In the genomic region with DNA sequence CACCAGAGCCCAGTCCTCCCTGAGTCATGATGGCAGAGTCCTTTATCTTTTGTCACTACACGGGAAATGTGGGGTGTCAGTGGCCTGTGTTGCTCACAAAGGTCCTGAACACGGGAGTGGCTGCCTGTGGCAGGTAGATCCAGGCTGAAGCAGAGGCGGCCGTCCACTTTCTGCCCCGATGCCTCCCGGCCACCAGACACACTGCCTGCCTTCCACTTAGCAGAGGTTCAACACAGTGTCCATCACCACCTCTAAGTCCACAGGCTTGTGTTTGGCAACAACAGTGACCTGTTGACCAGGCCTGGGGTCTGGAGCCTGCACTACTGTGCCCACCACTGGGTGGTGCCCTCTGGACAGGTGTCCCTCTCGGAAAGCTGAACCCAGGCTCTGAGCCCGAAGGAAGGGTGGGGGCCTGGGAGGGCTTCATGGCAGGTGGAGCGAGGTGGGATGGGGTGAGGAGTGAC, we compare ENCODE assay signal across 9 cellular contexts. TPM values are rescaled to one million over a fixed set of nuclear protein-coding genes. Genes with fewer than 3 reads are reported as not detected.
A peak's percentile ranks its signal among the peaks of the same experiment; 100 is the strongest.
DNase-seq lines count a peak whose midpoint lies in the region; ATAC-seq, FAIRE-seq and TF ChIP-seq lines count a peak whose summit lies in the region.
"Had no signal": no experiment of that assay in that cellular context is flagged by ENCODE, and none has a peak within 500 bp of the region (broad histone marks: within the 10 kb centered on the region; RNA-seq: fewer than 3 reads in every experiment).

No MANE protein-coding gene starts in this region.

- no peak overlapping the region for H3K27ac ChIP-seq in right lobe of liver

- no peak overlapping the region for H3K4me3 Mint-ChIP-seq in Caco-2 (ENCODE audit: unreplicated experiment)
- H3K4me3 Mint-ChIP-seq in activated T-cell treated with anti-CD3 and anti-CD28 coated beads, Interleukin-2, amount 50 U/mL, for 24 hours = no peak overlapping the region

- CTCF ChIA-PET in Caco-2 (lab: Charles Lee) = interaction anchor here (0.8 kb wide), 1 partner anchor 29 kb away, joined by 3 read pairs; no protein-coding TSS in a partner anchor
- CTCF ChIA-PET in HEK293T (lab: Yijun Ruan, JAX) = no interaction called here

- H3K36me3 Mint-ChIP-seq in Caco-2 (ENCODE audit: insufficient read depth, unreplicated experiment) = peaks cover 13% of the 10 kb centered on the region
- no peaks in the 10 kb centered on the region for H3K36me3 Mint-ChIP-seq in activated T-cell treated with anti-CD3 and anti-CD28 coated beads, Interleukin-2, amount 50 U/mL, for 24 hours (ENCODE audit: low read depth)

- no peaks in the 10 kb centered on the region for H3K9me3 Mint-ChIP-seq in Caco-2 (ENCODE audit: unreplicated experiment)
- no peaks in the 10 kb centered on the region for H3K9me3 Mint-ChIP-seq in activated T-cell treated with anti-CD3 and anti-CD28 coated beads, Interleukin-2, amount 50 U/mL, for 24 hours

- H3K36me3 ChIP-seq in Caco-2 (ENCODE audit: control insufficient read depth, insufficient read depth, low read length) = no peaks in the 10 kb centered on the region
- H3K36me3 ChIP-seq in bronchial epithelial cell (ENCODE audit: control insufficient read depth, insufficient read depth, low read length) = no peaks in the 10 kb centered on the region
- H3K36me3 ChIP-seq in right lobe of liver = no peaks in the 10 kb centered on the region

- H3K9me3 ChIP-seq in Caco-2 = no peaks in the 10 kb centered on the region; the same call in 1 of the 2 replicates
- H3K9me3 ChIP-seq in right lobe of liver = no peaks in the 10 kb centered on the region

- H3K4me1 ChIP-seq in Caco-2 (no peaks in the 10 kb centered on the region), right lobe of liver (no peaks in the 10 kb centered on the region)

- H3K4me3 ChIP-seq in Caco-2 (ENCODE audit: low read depth, low read length) (no peak overlapping the region), bronchial epithelial cell (ENCODE audit: low read depth, low read length) (no peak overlapping the region), right lobe of liver (no peak overlapping the region)

- no peaks in the 10 kb centered on the region for H3K4me1 Mint-ChIP-seq in Caco-2 (ENCODE audit: low read depth, unreplicated experiment)
- peaks cover 8% of the 10 kb centered on the region for H3K4me1 Mint-ChIP-seq in activated T-cell treated with anti-CD3 and anti-CD28 coated beads, Interleukin-2, amount 50 U/mL, for 24 hours (ENCODE audit: low read depth)

- no TSS peak for BruUV-seq in Caco-2 (replicated peaks; lab: Mats Ljungman, UMichigan)

- TF ChIP-seq CTCF in Caco-2 (IDR thresholded peaks at IDR 0.05; ENCODE audit: insufficient read depth in 1 of 2, low read depth in 1 of 2, low read length in 1 of 2, severe bottlenecking in 1 of 2, unreplicated experiment in 1 of 2) (peak; percentile 27 to 60), bronchial epithelial cell (IDR thresholded peaks at IDR 0.05; ENCODE audit: insufficient read depth, low read length, severe bottlenecking) (peak; percentile 4), right lobe of liver (IDR thresholded peaks at IDR 0.05) (peak; percentile 25 to 36 (median 31))

- DNase-seq in Caco-2 (peak in 1 of 2 experiments; percentile 62), HEK293T (ENCODE audit: extremely low spot score) (peak; percentile 40), bronchial epithelial cell (ENCODE audit: low read depth) (no peak), right lobe of liver (no peak), KBM-7 (no peak), NCI-H526 (lab: John Stamatoyannopoulos, UW) (no peak)
- no peak for DNase-seq in NK-92 treated with Interleukin-12 subunit alpha and Interleukin-12 subunit beta, amount 100 ng/mL, for 24 hours (lab: John Stamatoyannopoulos, UW)
- no peak for DNase-seq in activated T-cell treated with anti-CD3 and anti-CD28 coated beads, Interleukin-2, amount 50 U/mL, for 24 hours
- DNase-seq: activated CD4-positive, CD25-positive, alpha-beta regulatory T cell treated with anti-CD3 and anti-CD28 coated beads, Interleukin-2, amount 50 U/mL, for 72 hours had no signal

- intact Hi-C loops in Caco-2 (cut with micrococcal nuclease; ENCODE audit: unreplicated experiment) (loop anchor here (1.0 kb wide), 1 partner anchor 102 kb away; no protein-coding TSS in a partner anchor), right lobe of liver (cut with DNase I) (no loop called here)

- WGBS in right lobe of liver (ENCODE audit: insufficient coverage, low coverage, low lambda C conversion rate, missing lambda C conversion rate) = 63% methylated on average over 6 of the region's 9 CpGs

- POLR2A ChIA-PET in Caco-2 (lab: Charles Lee) = no interaction called here
- POLR2A ChIA-PET in HEK293T (lab: Yijun Ruan, JAX) = no interaction called here

- no peaks in the 10 kb centered on the region for H3K27me3 ChIP-seq in Caco-2 (replicated peaks; ENCODE audit: control insufficient read depth, insufficient read depth, low read length)
- H3K27me3 ChIP-seq in bronchial epithelial cell (ENCODE audit: control insufficient read depth, insufficient read depth, low read length) = no peaks in the 10 kb centered on the region
- H3K27me3 ChIP-seq in right lobe of liver = no peaks in the 10 kb centered on the region

- TF ChIP-seq POLR2A in right lobe of liver (IDR thresholded peaks at IDR 0.05) = no peak

- no peak for FAIRE-seq in bronchial epithelial cell (lab: Jason Lieb, UNC)

- peaks cover 6% of the 10 kb centered on the region for H3K27me3 Mint-ChIP-seq in Caco-2 (ENCODE audit: insufficient read depth, unreplicated experiment)
- peaks cover under 1% of the 10 kb centered on the region for H3K27me3 Mint-ChIP-seq in activated T-cell treated with anti-CD3 and anti-CD28 coated beads, Interleukin-2, amount 50 U/mL, for 24 hours

- in situ Hi-C loops in KBM-7 (cut with MboI; ENCODE audit: low pct_unique_long_range_greater_than_20kb, low sequenced_read_pairs) = no loop called here

- no peak overlapping the region for H3K27ac Mint-ChIP-seq in Caco-2 (ENCODE audit: unreplicated experiment)
- no peak overlapping the region for H3K27ac Mint-ChIP-seq in activated T-cell treated with anti-CD3 and anti-CD28 coated beads, Interleukin-2, amount 50 U/mL, for 24 hours

- ATAC-seq in right lobe of liver = peak; percentile 52 to 62 (median 60)

TF ChIP-seq in HEK293T, 16 proteins besides CTCF, POLR2A, EP300 and RAD21:
- no peak for TF ChIP-seq ELF4 (IDR thresholded peaks at IDR 0.05)
- no peak for TF ChIP-seq ZNF384 (IDR thresholded peaks at IDR 0.05)

RNA-seq across cellular contexts. Expression of a gene that starts 49.9 kb away (rescaled TPM):
- total RNA-seq in Caco-2 (2022) (not detected in 2 replicates), bronchial epithelial cell (0.13 TPM in 1 of 2 replicates, not detected in the other), right lobe of liver (1 to 10 TPM; 2.1 to 5.1 (median 3.3) TPM)
